Comparison of ENCODE assay signal across 16 cellular contexts in the genomic region with DNA sequence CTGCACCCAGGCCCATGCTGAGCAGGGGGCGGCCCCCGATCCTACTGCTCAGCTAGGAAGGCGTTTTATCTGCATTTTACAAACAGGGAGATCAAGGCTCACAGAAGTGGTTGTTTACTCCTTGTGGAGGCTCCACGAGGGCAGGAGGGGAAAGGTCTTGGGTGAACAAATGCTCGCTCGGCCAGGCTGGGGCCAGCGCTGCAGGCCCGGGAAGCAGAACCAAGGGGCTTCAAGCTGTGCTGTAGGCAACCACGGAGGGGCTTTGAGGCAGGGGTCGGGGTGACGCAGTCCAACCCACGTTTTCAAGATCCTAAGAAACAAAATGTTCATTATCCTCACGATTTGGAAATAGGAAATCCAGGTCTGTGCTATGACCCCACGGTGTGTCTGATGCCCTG.
"Had no signal": no experiment of that assay in that cellular context is flagged by ENCODE, and none has a peak within 500 bp of the region (broad histone marks: within the 10 kb centered on the region; RNA-seq: fewer than 3 reads in every experiment).

No MANE protein-coding gene starts in this region.

- H3K36me3 ChIP-seq: gastroesophageal sphincter, heart right ventricle, stomach, thoracic aorta, uterus had no signal

- H3K27ac ChIP-seq: gastroesophageal sphincter, heart right ventricle, stomach, thoracic aorta, uterus had no signal

- H3K4me1 Mint-ChIP-seq: activated naive CD8-positive, alpha-beta T cell treated with anti-CD3 and anti-CD28 coated beads for 36 hours; memory B cell; naive thymus-derived CD4-positive, alpha-beta T cell had no signal

- DNase-seq: activated CD4-positive, alpha-beta T cell treated with anti-CD3 and anti-CD28 coated beads for 1 hour; activated CD4-positive, alpha-beta T cell treated with anti-CD3 and anti-CD28 coated beads, Interleukin-2, amount 50 U/mL, for 4 hours; activated naive CD8-positive, alpha-beta T cell treated with anti-CD3 and anti-CD28 coated beads for 36 hours; anterior cingulate cortex; dermis blood vessel endothelial cell; heart right ventricle; naive thymus-derived CD4-positive, alpha-beta T cell; stimulated activated CD4-positive, alpha-beta T cell treated with anti-CD3 and anti-CD28 coated beads, Interleukin-1b, Interleukin-23, amount 100 ng/mL, for 48 hours; stomach; SW 1271 had no signal

- ATAC-seq: gastroesophageal sphincter; heart right ventricle; mucosa of descending colon; naive thymus-derived CD4-positive, alpha-beta T cell; right cardiac atrium had no signal

- H3K36me3 Mint-ChIP-seq: activated naive CD8-positive, alpha-beta T cell treated with anti-CD3 and anti-CD28 coated beads for 36 hours; memory B cell; naive thymus-derived CD4-positive, alpha-beta T cell had no signal

- H3K9me3 ChIP-seq: gastroesophageal sphincter, heart right ventricle, mucosa of descending colon, stomach, thoracic aorta, uterus had no signal

- H3K27ac Mint-ChIP-seq: activated naive CD8-positive, alpha-beta T cell treated with anti-CD3 and anti-CD28 coated beads for 36 hours; memory B cell; naive thymus-derived CD4-positive, alpha-beta T cell had no signal

- H3K4me1 ChIP-seq: gastroesophageal sphincter, heart right ventricle, stomach, uterus had no signal

- H3K27me3 ChIP-seq: uterus had no signal

- H3K4me3 Mint-ChIP-seq: activated naive CD8-positive, alpha-beta T cell treated with anti-CD3 and anti-CD28 coated beads for 36 hours; memory B cell; naive thymus-derived CD4-positive, alpha-beta T cell had no signal

- H3K4me3 ChIP-seq: gastroesophageal sphincter, heart right ventricle, mucosa of descending colon, stomach, thoracic aorta, uterus had no signal

- H3K27me3 Mint-ChIP-seq: activated naive CD8-positive, alpha-beta T cell treated with anti-CD3 and anti-CD28 coated beads for 36 hours had no signal
